ENCODE assay signal across 22 cellular contexts in genomic region chr2:35989040-35989439, GRCh38.
"Had no signal": no experiment of that assay in that cellular context is flagged by ENCODE, and none has a peak within 500 bp of the region (broad histone marks: within the 10 kb centered on the region; RNA-seq: fewer than 3 reads in every experiment).

No MANE protein-coding gene starts in this region.

- DNase-seq: activated CD4-positive, alpha-beta T cell treated with anti-CD3 and anti-CD28 coated beads for 36 hours; activated CD4-positive, alpha-beta T cell treated with anti-CD3 and anti-CD28 coated beads, Interleukin-2, amount 10 ng/mL, durations not matched to agents 7 days and 5 days; activated CD4-positive, alpha-beta T cell treated with anti-CD3 and anti-CD28 coated beads, Interleukin-2, amount 50 U/mL, for 48 hours; activated CD8-positive, alpha-beta T cell treated with anti-CD3 and anti-CD28 coated beads, Interleukin-2, amount 10 ng/mL, durations not matched to agents 7 days and 5 days; activated gamma-delta T cell; activated naive CD4-positive, alpha-beta T cell treated with Interleukin-2 at 50 U/mL for 16 hours; activated T-cell treated with anti-CD3 and anti-CD28 coated beads, Interleukin-2, amount 50 U/mL, for 24 hours; adrenal gland; body of pancreas; NCI-H1092 treated with DMSO at 0.1 percent for 48 hours; NCI-H187 treated with DMSO at 0.1 percent for 48 hours; NCI-H2081; NCI-H345; NCI-H524 treated with DMSO at 0.1 percent for 48 hours; NK-92 treated with Interleukin-12 subunit alpha and Interleukin-12 subunit beta, amount 100 ng/mL, for 24 hours; PC-9; Right ventricle myocardium superior had no signal

- H3K4me3 Mint-ChIP-seq: activated CD4-positive, alpha-beta T cell treated with anti-CD3 and anti-CD28 coated beads for 36 hours; activated CD4-positive, alpha-beta T cell treated with anti-CD3 and anti-CD28 coated beads, Interleukin-2, amount 10 ng/mL, durations not matched to agents 7 days and 5 days; activated CD8-positive, alpha-beta T cell treated with anti-CD3 and anti-CD28 coated beads, Interleukin-2, amount 10 ng/mL, durations not matched to agents 7 days and 5 days; activated T-cell treated with anti-CD3 and anti-CD28 coated beads, Interleukin-2, amount 50 U/mL, for 24 hours; T-helper 2 cell treated with Interferon-gamma antibody and Interleukin-4, amounts not matched to agents 5 μg/mL and 100 μg/mL, for 36 hours had no signal

- H3K27me3 Mint-ChIP-seq: activated CD4-positive, alpha-beta T cell treated with anti-CD3 and anti-CD28 coated beads for 36 hours; activated T-cell treated with anti-CD3 and anti-CD28 coated beads, Interleukin-2, amount 50 U/mL, for 24 hours had no signal

- H3K27ac ChIP-seq: adrenal gland, body of pancreas, breast epithelium, PC-9 had no signal

- H3K36me3 Mint-ChIP-seq: activated naive CD4-positive, alpha-beta T cell treated with anti-CD3 and anti-CD28 coated beads, Interleukin-2, amount 50 U/mL, for 72 hours had no signal

- ATAC-seq: activated CD4-positive, alpha-beta T cell treated with anti-CD3 and anti-CD28 coated beads for 36 hours; activated CD4-positive, CD25-positive, alpha-beta regulatory T cell treated with anti-CD3 and anti-CD28 coated beads, Interleukin-2, amount 50 U/mL, for 24 hours; activated CD8-positive, alpha-beta T cell treated with anti-CD3 and anti-CD28 coated beads, Interleukin-2, amount 10 ng/mL, durations not matched to agents 7 days and 5 days; activated naive CD4-positive, alpha-beta T cell treated with anti-CD3 and anti-CD28 coated beads, Interleukin-2, amount 50 U/mL, for 72 hours; body of pancreas had no signal

- H3K27ac Mint-ChIP-seq: activated CD4-positive, alpha-beta T cell treated with anti-CD3 and anti-CD28 coated beads for 36 hours; activated CD4-positive, alpha-beta T cell treated with anti-CD3 and anti-CD28 coated beads, Interleukin-2, amount 10 ng/mL, durations not matched to agents 7 days and 5 days; activated CD8-positive, alpha-beta T cell treated with anti-CD3 and anti-CD28 coated beads, Interleukin-2, amount 10 ng/mL, durations not matched to agents 7 days and 5 days; activated naive CD4-positive, alpha-beta T cell treated with anti-CD3 and anti-CD28 coated beads, Interleukin-2, amount 50 U/mL, for 72 hours; activated T-cell treated with anti-CD3 and anti-CD28 coated beads, Interleukin-2, amount 50 U/mL, for 24 hours; activated T-helper 2 cell treated with anti-CD3 and anti-CD28 coated beads, Interferon-gamma antibody, Interleukin-2, Interleukin-4, amounts not matched to agents 10 μg/mL and 5 μg/mL and 100 μg/mL, durations not matched to agents 14 hours and 24 hours and 36 hours; T-helper 2 cell treated with Interferon-gamma antibody and Interleukin-4, amounts not matched to agents 5 μg/mL and 100 μg/mL, for 36 hours had no signal

- H3K9me3 Mint-ChIP-seq: activated naive CD4-positive, alpha-beta T cell treated with anti-CD3 and anti-CD28 coated beads, Interleukin-2, amount 50 U/mL, for 72 hours; activated T-cell treated with anti-CD3 and anti-CD28 coated beads, Interleukin-2, amount 50 U/mL, for 24 hours had no signal

- H3K4me3 ChIP-seq: adrenal gland, body of pancreas, breast epithelium, PC-9 had no signal

- H3K36me3 ChIP-seq: adrenal gland, breast epithelium had no signal

- H2AFZ ChIP-seq: PC-9 had no signal

- H3K9me3 ChIP-seq: adrenal gland, body of pancreas, breast epithelium had no signal

- H3K4me1 ChIP-seq: adrenal gland, body of pancreas, breast epithelium had no signal

- H3K4me2 ChIP-seq: PC-9 had no signal

- H3K27me3 ChIP-seq: adrenal gland, body of pancreas, breast epithelium had no signal
